20 cellular contexts compared by ENCODE assay signal in genomic region chr1:189620471-189620870, GRCh38.
"Had no signal": no experiment of that assay in that cellular context is flagged by ENCODE, and none has a peak within 500 bp of the region (broad histone marks: within the 10 kb centered on the region; RNA-seq: fewer than 3 reads in every experiment).

No MANE protein-coding gene starts in this region.

- H3K4me1 Mint-ChIP-seq: IgD-negative memory B cell, T-cell had no signal

- H3K9ac ChIP-seq: KMS-11 had no signal

- H3K4me3 ChIP-seq: K562, MG63, SJCRH30 had no signal

- H3K27ac Mint-ChIP-seq: IgD-negative memory B cell; T-cell; T-helper 1 cell treated with Interleukin-12 subunit alpha and Interleukin-12 subunit beta and Interleukin-4 antibody, amounts not matched to agents 30 μg/mL and 1 μg/mL, for 36 hours had no signal

- H3K27me3 ChIP-seq: MG63, SJCRH30 had no signal

- H3K36me3 Mint-ChIP-seq: IgD-negative memory B cell, T-cell had no signal

- H3K36me3 ChIP-seq: MG63, SJCRH30 had no signal

- ATAC-seq: K562, Panc1, Right ventricle myocardium inferior, T-cell had no signal

- H3K9me3 ChIP-seq: MG63, SJCRH30 had no signal

- H3K4me2 ChIP-seq: KMS-11 had no signal

- H3K4me3 Mint-ChIP-seq: IgD-negative memory B cell; T-cell; T-helper 1 cell treated with Interleukin-12 subunit alpha and Interleukin-12 subunit beta and Interleukin-4 antibody, amounts not matched to agents 30 μg/mL and 1 μg/mL, for 36 hours had no signal

- H3K4me1 ChIP-seq: SJCRH30 had no signal

- H3K27me3 Mint-ChIP-seq: IgD-negative memory B cell, T-cell had no signal

- DNase-seq: Kasumi-1, MG63, NCI-H1436, NCI-H187, NCI-H2081 treated with DMSO at 0.1 percent for 48 hours, NCI-H226, NCI-H510A, NCI-H524 treated with DMSO at 0.1 percent for 48 hours, NCI-H774, SHP77 treated with DMSO at 0.1 percent for 48 hours, T-cell had no signal

- H3K27ac ChIP-seq: HL-60, KMS-11, RWPE1 had no signal
